In genomic region chr16:27639588-27640276, GRCh38 we compare ENCODE assay signal across 9 cellular contexts.
DNase-seq lines count a peak whose midpoint lies in the region; ATAC-seq and TF ChIP-seq lines count a peak whose summit lies in the region.
"Had no signal": no experiment of that assay in that cellular context is flagged by ENCODE, and none has a peak within 500 bp of the region (broad histone marks: within the 10 kb centered on the region; RNA-seq: fewer than 3 reads in every experiment).

No MANE protein-coding gene starts in this region.

- peak in 2 of 3 donors; percentile 11 to 56 for DNase-seq in CD4-positive, CD25-positive, alpha-beta regulatory T cell
- DNase-seq in SW480 (ENCODE audit: low spot score), result peak; percentile 22
- peak; percentile 39 for DNase-seq in fibroblast of gingiva (ENCODE audit: low read depth)
- DNase-seq in natural killer cell treated with Interleukin-12 subunit alpha and Interleukin-12 subunit beta and Interleukin-15 and Interleukin-18, amount 100 ng/mL, for 72 hours (ENCODE audit: low spot score), result no peak
- DNase-seq in uterus, result no peak
- no peak for DNase-seq in DMS153 treated with DMSO at 0.1 percent for 48 hours (lab: John Stamatoyannopoulos, UW; ENCODE audit: unreplicated experiment)

- no peaks in the 10 kb centered on the region for H3K36me3 ChIP-seq in CD4-positive, CD25-positive, alpha-beta regulatory T cell (ENCODE audit: control insufficient read depth, insufficient read depth, low read length)
- H3K36me3 ChIP-seq in uterus, result no peaks in the 10 kb centered on the region

- no peak for TF ChIP-seq POLR2A in uterus (IDR thresholded peaks at IDR 0.05)

- H3K27me3 Mint-ChIP-seq in CD4-positive, CD25-positive, alpha-beta regulatory T cell, result no peaks in the 10 kb centered on the region
- no peaks in the 10 kb centered on the region for H3K27me3 Mint-ChIP-seq in natural killer cell treated with Interleukin-12 subunit alpha and Interleukin-12 subunit beta and Interleukin-15 and Interleukin-18, amount 100 ng/mL, for 72 hours

- no peak overlapping the region for H3K4me3 Mint-ChIP-seq in CD4-positive, CD25-positive, alpha-beta regulatory T cell
- no peak overlapping the region for H3K4me3 Mint-ChIP-seq in natural killer cell treated with Interleukin-12 subunit alpha and Interleukin-12 subunit beta and Interleukin-15 and Interleukin-18, amount 100 ng/mL, for 72 hours

- ATAC-seq in CD4-positive, CD25-positive, alpha-beta regulatory T cell (ENCODE audit: low read depth in 2 of 2), result no peak
- ATAC-seq in GM18520 (IDR thresholded peaks at IDR 0.05; ENCODE audit: unreplicated experiment), result peak; percentile 52
- ATAC-seq in natural killer cell treated with Interleukin-12 subunit alpha and Interleukin-12 subunit beta and Interleukin-15 and Interleukin-18, amount 100 ng/mL, for 72 hours, result peak; percentile 40 to 62

- H3K4me1 Mint-ChIP-seq in CD4-positive, CD25-positive, alpha-beta regulatory T cell, result no peaks in the 10 kb centered on the region
- no peaks in the 10 kb centered on the region for H3K4me1 Mint-ChIP-seq in natural killer cell treated with Interleukin-12 subunit alpha and Interleukin-12 subunit beta and Interleukin-15 and Interleukin-18, amount 100 ng/mL, for 72 hours (ENCODE audit: low read depth in 2 of 2)

- no peak overlapping the region for H3K27ac ChIP-seq in CD4-positive, CD25-positive, alpha-beta regulatory T cell (ENCODE audit: insufficient read depth, low read length, poor library complexity, severe bottlenecking)
- no peak overlapping the region for H3K27ac ChIP-seq in uterus
- H3K27ac ChIP-seq: SK-N-MC had no signal

- no peaks in the 10 kb centered on the region for H3K27me3 ChIP-seq in CD4-positive, CD25-positive, alpha-beta regulatory T cell (ENCODE audit: control insufficient read depth, insufficient read depth, low read length)
- H3K27me3 ChIP-seq in uterus, result no peaks in the 10 kb centered on the region

- no peak overlapping the region for H3K4me3 ChIP-seq in CD4-positive, CD25-positive, alpha-beta regulatory T cell (ENCODE audit: low read depth, low read length)
- no peak overlapping the region for H3K4me3 ChIP-seq in uterus
- H3K4me3 ChIP-seq: SK-N-MC had no signal

- H3K9me3 ChIP-seq in CD4-positive, CD25-positive, alpha-beta regulatory T cell (ENCODE audit: control insufficient read depth in 2 of 2, low read length in 2 of 2), result no peaks in the 10 kb centered on the region
- H3K9me3 ChIP-seq in uterus, result no peaks in the 10 kb centered on the region

- TF ChIP-seq CTCF in LNCAP (IDR thresholded peaks at IDR 0.05), result peak; percentile 81
- TF ChIP-seq CTCF in uterus (IDR thresholded peaks at IDR 0.05), result peak in 2 of 4 experiments; percentile 18 to 31

- no peak overlapping the region for H3K27ac Mint-ChIP-seq in CD4-positive, CD25-positive, alpha-beta regulatory T cell
- no peak overlapping the region for H3K27ac Mint-ChIP-seq in natural killer cell treated with Interleukin-12 subunit alpha and Interleukin-12 subunit beta and Interleukin-15 and Interleukin-18, amount 100 ng/mL, for 72 hours

- H3K9me3 Mint-ChIP-seq in CD4-positive, CD25-positive, alpha-beta regulatory T cell, result peaks cover 0 to 1% (median 0%) of the 10 kb centered on the region in 7 donors
- H3K9me3 Mint-ChIP-seq in natural killer cell treated with Interleukin-12 subunit alpha and Interleukin-12 subunit beta and Interleukin-15 and Interleukin-18, amount 100 ng/mL, for 72 hours, result peaks cover 3% of the 10 kb centered on the region

- H3K36me3 Mint-ChIP-seq in CD4-positive, CD25-positive, alpha-beta regulatory T cell, result peaks cover 31% of the 10 kb centered on the region
- no peaks in the 10 kb centered on the region for H3K36me3 Mint-ChIP-seq in natural killer cell treated with Interleukin-12 subunit alpha and Interleukin-12 subunit beta and Interleukin-15 and Interleukin-18, amount 100 ng/mL, for 72 hours

- H3K4me1 ChIP-seq in CD4-positive, CD25-positive, alpha-beta regulatory T cell (ENCODE audit: control insufficient read depth, insufficient read depth, low read length, poor library complexity, severe bottlenecking), result no peaks in the 10 kb centered on the region
- H3K4me1 ChIP-seq in uterus, result no peaks in the 10 kb centered on the region

- intact Hi-C loops in uterus (cut with DNase I; ENCODE audit: low total_unique reads), result no loop called here

Comparison
In these comparisons a context has a peak if more than half of its experiments do, and no peak if none do; other contexts are left out.
1. ATAC-seq: peak in GM18520 (single experiment) and natural killer cell treated with Interleukin-12 subunit alpha and Interleukin-12 subunit beta and Interleukin-15 and Interleukin-18, amount 100 ng/mL, for 72 hours (2 of 2); none in CD4-positive, CD25-positive, alpha-beta regulatory T cell (0 of 2).
2. DNase-seq: peak in CD4-positive, CD25-positive, alpha-beta regulatory T cell (2 of 3), SW480 (single experiment) and fibroblast of gingiva (single experiment); none in natural killer cell treated with Interleukin-12 subunit alpha and Interleukin-12 subunit beta and Interleukin-15 and Interleukin-18, amount 100 ng/mL, for 72 hours (single experiment), uterus (0 of 2) and DMS153 treated with DMSO at 0.1 percent for 48 hours (single experiment).